1 cellular context compared by ENCODE assay signal in genomic region chr19:44850641-44851109, GRCh38.
TF ChIP-seq lines count a peak whose summit lies in the region.

No MANE protein-coding gene starts in this region.

TF ChIP-seq in endothelial cell of umbilical vein, 7 proteins besides CTCF, POLR2A, EP300 and RAD21:
- TF ChIP-seq MAX (IDR thresholded peaks at IDR 0.05; ENCODE audit: insufficient read depth, insufficient read length) (no peak), POLR2AphosphoS5 (IDR thresholded peaks at IDR 0.05; ENCODE audit: insufficient read depth, low read depth, low read length) (no peak), GATA2 (IDR thresholded peaks at IDR 0.05; ENCODE audit: insufficient read depth, insufficient read length, low read depth, low read length) (no peak), FOS (IDR thresholded peaks at IDR 0.05; ENCODE audit: borderline replicate concordance, insufficient read depth, low read length) (no peak), MYC (IDR thresholded peaks at IDR 0.05; ENCODE audit: low read depth, low read length) (no peak), JUN (IDR thresholded peaks at IDR 0.05; ENCODE audit: borderline replicate concordance, insufficient read depth, insufficient read length, low read depth) (no peak), EZH2 (IDR thresholded peaks at IDR 0.05; ENCODE audit: borderline replicate concordance, low read depth, low read length, severe bottlenecking) (no peak)
TF ChIP-seq in endothelial cell of umbilical vein: peak in this region for 0.
